Comparison of ENCODE assay signal across 1 cellular context in genomic region chr7:142935941-142936565, GRCh38.
TF ChIP-seq lines count a peak whose summit lies in the region.

No MANE protein-coding gene starts in this region.

TF ChIP-seq in K562, 482 proteins besides CTCF, POLR2A, EP300 and RAD21:
- no peak for TF ChIP-seq DLX4 (CRISPR knock-in tag; IDR thresholded peaks at IDR 0.05)
- no peak for TF ChIP-seq SMARCC2 (IDR thresholded peaks at IDR 0.05; ENCODE audit: low read depth)
- 0 out of 2 replicates have a peak, but pooled peaks have one; percentile 35 for TF ChIP-seq VEZF1 (CRISPR knock-in tag; IDR thresholded peaks at IDR 0.05)
- 0 out of 4 replicates have a peak, but pooled peaks of 1 of the 2 experiments have one; percentile 11 for TF ChIP-seq FOXA3 (CRISPR knock-in tag; conservative IDR thresholded peaks at IDR 0.05 in 1 of 2, IDR thresholded peaks at IDR 0.05 in 1 of 2)
- TF ChIP-seq ZNF224 (CRISPR knock-in tag; IDR thresholded peaks at IDR 0.05), result 0 out of 2 replicates have a peak, but pooled peaks have one; percentile 15
